ENCODE assay signal across 4 cellular contexts in the genomic region with DNA sequence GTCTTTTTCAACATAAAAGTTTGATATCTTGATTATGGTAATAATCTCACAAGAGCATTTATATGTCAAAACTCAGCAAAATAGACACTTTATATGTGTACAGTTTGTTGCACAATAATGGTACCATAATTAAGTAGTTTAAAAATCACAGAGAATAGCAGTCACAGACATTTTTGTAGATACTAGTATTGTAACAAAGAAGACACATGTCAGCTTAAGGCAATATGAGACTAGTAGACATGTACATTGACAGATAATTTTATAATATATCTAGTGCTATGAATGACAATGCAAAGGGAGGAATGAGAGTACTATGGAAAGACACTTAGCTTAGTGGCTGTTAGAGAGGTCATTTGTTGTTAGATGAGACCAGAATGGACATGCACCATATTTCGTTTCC.
TF ChIP-seq lines count a peak whose summit lies in the region.

No MANE protein-coding gene starts in this region.

TF ChIP-seq in HepG2, 621 proteins besides CTCF, POLR2A, EP300 and RAD21:
- TF ChIP-seq, protein P1, sequence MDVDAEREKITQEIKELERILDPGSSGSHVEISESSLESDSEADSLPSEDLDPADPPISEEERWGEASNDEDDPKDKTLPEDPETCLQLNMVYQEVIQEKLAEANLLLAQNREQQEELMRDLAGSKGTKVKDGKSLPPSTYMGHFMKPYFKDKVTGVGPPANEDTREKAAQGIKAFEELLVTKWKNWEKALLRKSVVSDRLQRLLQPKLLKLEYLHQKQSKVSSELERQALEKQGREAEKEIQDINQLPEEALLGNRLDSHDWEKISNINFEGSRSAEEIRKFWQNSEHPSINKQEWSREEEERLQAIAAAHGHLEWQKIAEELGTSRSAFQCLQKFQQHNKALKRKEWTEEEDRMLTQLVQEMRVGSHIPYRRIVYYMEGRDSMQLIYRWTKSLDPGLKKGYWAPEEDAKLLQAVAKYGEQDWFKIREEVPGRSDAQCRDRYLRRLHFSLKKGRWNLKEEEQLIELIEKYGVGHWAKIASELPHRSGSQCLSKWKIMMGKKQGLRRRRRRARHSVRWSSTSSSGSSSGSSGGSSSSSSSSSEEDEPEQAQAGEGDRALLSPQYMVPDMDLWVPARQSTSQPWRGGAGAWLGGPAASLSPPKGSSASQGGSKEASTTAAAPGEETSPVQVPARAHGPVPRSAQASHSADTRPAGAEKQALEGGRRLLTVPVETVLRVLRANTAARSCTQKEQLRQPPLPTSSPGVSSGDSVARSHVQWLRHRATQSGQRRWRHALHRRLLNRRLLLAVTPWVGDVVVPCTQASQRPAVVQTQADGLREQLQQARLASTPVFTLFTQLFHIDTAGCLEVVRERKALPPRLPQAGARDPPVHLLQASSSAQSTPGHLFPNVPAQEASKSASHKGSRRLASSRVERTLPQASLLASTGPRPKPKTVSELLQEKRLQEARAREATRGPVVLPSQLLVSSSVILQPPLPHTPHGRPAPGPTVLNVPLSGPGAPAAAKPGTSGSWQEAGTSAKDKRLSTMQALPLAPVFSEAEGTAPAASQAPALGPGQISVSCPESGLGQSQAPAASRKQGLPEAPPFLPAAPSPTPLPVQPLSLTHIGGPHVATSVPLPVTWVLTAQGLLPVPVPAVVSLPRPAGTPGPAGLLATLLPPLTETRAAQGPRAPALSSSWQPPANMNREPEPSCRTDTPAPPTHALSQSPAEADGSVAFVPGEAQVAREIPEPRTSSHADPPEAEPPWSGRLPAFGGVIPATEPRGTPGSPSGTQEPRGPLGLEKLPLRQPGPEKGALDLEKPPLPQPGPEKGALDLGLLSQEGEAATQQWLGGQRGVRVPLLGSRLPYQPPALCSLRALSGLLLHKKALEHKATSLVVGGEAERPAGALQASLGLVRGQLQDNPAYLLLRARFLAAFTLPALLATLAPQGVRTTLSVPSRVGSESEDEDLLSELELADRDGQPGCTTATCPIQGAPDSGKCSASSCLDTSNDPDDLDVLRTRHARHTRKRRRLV (CRISPR knock-in tag; IDR thresholded peaks at IDR 0.05) = no peak
- no peak for TF ChIP-seq SKI (IDR thresholded peaks at IDR 0.05; ENCODE audit: partially characterized antibody)
- TF ChIP-seq GFI1 (CRISPR knock-in tag; IDR thresholded peaks at IDR 0.05; ENCODE audit: borderline replicate concordance) = no peak
- no peak for TF ChIP-seq ZNF10 (CRISPR knock-in tag; IDR thresholded peaks at IDR 0.05; ENCODE audit: borderline replicate concordance, low read depth)
- no peak for TF ChIP-seq ZNF790 (CRISPR knock-in tag; IDR thresholded peaks at IDR 0.05; ENCODE audit: borderline replicate concordance)
- peak; percentile 24; the same call in 1 of the 2 replicates for TF ChIP-seq CEBPB (IDR thresholded peaks at IDR 0.05; ENCODE audit: borderline replicate concordance, low read depth, low read length)
- no peak for TF ChIP-seq IRF2 (CRISPR knock-in tag; IDR thresholded peaks at IDR 0.05)

TF ChIP-seq in IMR-90, 13 proteins besides CTCF, POLR2A, EP300 and RAD21:
- no peak for TF ChIP-seq RCOR1 (IDR thresholded peaks at IDR 0.05; ENCODE audit: insufficient replicate concordance, low read length)
- TF ChIP-seq MAZ (IDR thresholded peaks at IDR 0.05; ENCODE audit: borderline replicate concordance, low read depth, low read length) = no peak
- no peak for TF ChIP-seq NFE2L2 (IDR thresholded peaks at IDR 0.05; ENCODE audit: low read depth, low read length)
- peak; percentile 17; the same call in 1 of the 2 replicates for TF ChIP-seq CEBPB (IDR thresholded peaks at IDR 0.05; ENCODE audit: low read depth, low read length)
- no peak for TF ChIP-seq BHLHE40 (IDR thresholded peaks at IDR 0.05; ENCODE audit: low read depth, low read length)
TF ChIP-seq in IMR-90: peak in this region for 1.

TF ChIP-seq in K562, 482 proteins besides CTCF, POLR2A, EP300 and RAD21:
- TF ChIP-seq CEBPG (CRISPR knock-in tag; IDR thresholded peaks at IDR 0.05) = no peak
- peak in 1 of 2 experiments; percentile 18; a peak in 1 of 4 replicates for TF ChIP-seq CEBPG (tag; conservative IDR thresholded peaks at IDR 0.05 in 1 of 2, IDR thresholded peaks at IDR 0.05 in 1 of 2)
- peak; percentile 34; the same call in 1 of the 2 replicates for TF ChIP-seq CEBPB (tag; IDR thresholded peaks at IDR 0.05)
- no peak for TF ChIP-seq CBX5 (IDR thresholded peaks at IDR 0.05; ENCODE audit: borderline replicate concordance, low read depth)

TF ChIP-seq in neural cell, 6 proteins besides CTCF, POLR2A, EP300 and RAD21:
- TF ChIP-seq POLR2AphosphoS5 (IDR thresholded peaks at IDR 0.05) = peak; percentile 62
- TF ChIP-seq SMC3 (conservative IDR thresholded peaks at IDR 0.05; ENCODE audit: poor library complexity) = no peak
